Comparison of ENCODE assay signal across 9 cellular contexts in genomic region chr2:200471324-200471848, GRCh38. TPM values are rescaled to one million over a fixed set of nuclear protein-coding genes. Genes with fewer than 3 reads are reported as not detected.
DNase-seq lines count a peak whose midpoint lies in the region; ATAC-seq, FAIRE-seq and TF ChIP-seq lines count a peak whose summit lies in the region.
"Had no signal": no experiment of that assay in that cellular context is flagged by ENCODE, and none has a peak within 500 bp of the region (broad histone marks: within the 10 kb centered on the region; RNA-seq: fewer than 3 reads in every experiment).

No MANE protein-coding gene starts in this region.

- H3K36me3 Mint-ChIP-seq in type B pancreatic cell, result peaks cover 50% of the 10 kb centered on the region

- TF ChIP-seq CTCF in GM20000 (IDR thresholded peaks at IDR 0.05; ENCODE audit: extremely low read depth, missing control alignments) (peak; percentile 51), brain microvascular endothelial cell (IDR thresholded peaks at IDR 0.05; ENCODE audit: low read depth, low read length, missing control alignments) (peak; percentile 61), HepG2 (CRISPR knock-in tag; IDR thresholded peaks at IDR 0.05) (peak; percentile 68), type B pancreatic cell (conservative IDR thresholded peaks at IDR 0.05) (peak; percentile 69)

- no peaks in the 10 kb centered on the region for H3K4me1 ChIP-seq in HepG2 (ENCODE audit: insufficient read depth, low read length)

- in situ Hi-C loops in brain microvascular endothelial cell (cut with HindIII; ENCODE audit: low pct_ligation_motif_present, low sequenced_read_pairs) (no loop called here), HepG2 (cut with HindIII; ENCODE audit: extremely low pct_ligation_motif_present, low pct_unique_long_range_greater_than_20kb) (no loop called here)

- intact Hi-C loops in HepG2 (cut with micrococcal nuclease; ENCODE audit: unreplicated experiment), result no loop called here

- H3K27ac ChIP-seq in brain microvascular endothelial cell, result no peak overlapping the region
- no peak overlapping the region for H3K27ac ChIP-seq in HepG2 (ENCODE audit: extremely low read length, insufficient read depth, low read length)
- H3K27ac ChIP-seq: BLaER1 had no signal

- TF ChIP-seq EP300 in HepG2 (IDR thresholded peaks at IDR 0.05; ENCODE audit: low read depth in 2 of 2, low read length in 2 of 2) (no peak), HepG2 (CRISPR knock-in tag; IDR thresholded peaks at IDR 0.05; ENCODE audit: borderline replicate concordance) (no peak)

- no peak for TF ChIP-seq POLR2A in HepG2 (IDR thresholded peaks at IDR 0.05; ENCODE audit: insufficient read depth in 1 of 2, low read depth in 2 of 2, low read length in 2 of 2)

- H2AFZ ChIP-seq in HepG2 (ENCODE audit: low read length), result no peak overlapping the region

- no peaks in the 10 kb centered on the region for H3K9me3 Mint-ChIP-seq in type B pancreatic cell

- no TSS peak for BruUV-seq in HepG2 (replicated peaks; lab: Mats Ljungman, UMichigan)

- POLR2A ChIA-PET in HepG2 (lab: Yijun Ruan, JAX), result no interaction called here

- 0 out of 2 replicates have a peak, but pooled peaks cover 3% of the 10 kb centered on the region for H4K20me1 ChIP-seq in HepG2 (ENCODE audit: insufficient read depth, low read length)
- H4K20me1 ChIP-seq: BLaER1 had no signal

- H3K4me1 Mint-ChIP-seq in type B pancreatic cell (ENCODE audit: unreplicated experiment), result peaks cover 35% of the 10 kb centered on the region

- no peak overlapping the region for H3K9ac ChIP-seq in HepG2 (ENCODE audit: insufficient read depth, low read depth, low read length)
- H3K9ac ChIP-seq: BLaER1 had no signal

- no peak overlapping the region for H3K4me3 Mint-ChIP-seq in type B pancreatic cell

- no peaks in the 10 kb centered on the region for H3K27me3 Mint-ChIP-seq in type B pancreatic cell

- peaks cover 64% of the 10 kb centered on the region for H3K36me3 ChIP-seq in brain microvascular endothelial cell (replicated peaks)
- peaks cover 62 to 95% of the 10 kb centered on the region in 2 experiments for H3K36me3 ChIP-seq in HepG2 (replicated peaks in 1 of 2; ENCODE audit: control insufficient read depth in 1 of 2, insufficient read depth in 2 of 2, low read length in 2 of 2)

- no peaks in the 10 kb centered on the region for H3K79me2 ChIP-seq in HepG2 (ENCODE audit: insufficient read depth, low read length)

- CTCF ChIA-PET in HepG2 (lab: Yijun Ruan, JAX; ENCODE audit: low intra/inter-chr PET ratio, low total read pairs), result interaction anchor here (1.0 kb wide), 1 partner anchor 416 kb away, joined by 3 read pairs; no protein-coding TSS in a partner anchor

- no peaks in the 10 kb centered on the region for H3K9me3 ChIP-seq in HepG2 (ENCODE audit: low read length)
- H3K9me3 ChIP-seq: BLaER1 had no signal

- peak; percentile 13 for DNase-seq in DMS79 treated with DMSO at 0.1 percent for 48 hours (lab: John Stamatoyannopoulos, UW)
- DNase-seq in DMS79 (lab: John Stamatoyannopoulos, UW), result no peak
- DNase-seq in GM20000 (ENCODE audit: low spot score), result peak; percentile 71
- DNase-seq in RKO (ENCODE audit: low spot score), result peak; percentile 44
- DNase-seq in brain microvascular endothelial cell, result no peak
- peak; percentile 32 for DNase-seq in HepG2 (ENCODE audit: low spot score)
- DNase-seq in type B pancreatic cell (ENCODE audit: extremely low spot score, unreplicated experiment), result no peak

- FAIRE-seq in HepG2 (lab: Jason Lieb, UNC), result peak; percentile 44

- no peak overlapping the region for H3K4me2 ChIP-seq in HepG2 (ENCODE audit: low read depth, low read length)
- H3K4me2 ChIP-seq: BLaER1 had no signal

- H3K27ac Mint-ChIP-seq in type B pancreatic cell, result peak overlapping the region; percentile 17

- H3K27me3 ChIP-seq in brain microvascular endothelial cell (replicated peaks) (no peaks in the 10 kb centered on the region), HepG2 (ENCODE audit: control insufficient read depth in 1 of 2, insufficient read depth in 2 of 2, low read length in 2 of 2) (no peaks in the 10 kb centered on the region)
- H3K27me3 ChIP-seq: BLaER1 had no signal

- TF ChIP-seq RAD21 in HepG2 (CRISPR knock-in tag; IDR thresholded peaks at IDR 0.05), result peak; percentile 47; the same call in 1 of the 2 replicates

- 91% methylated on average over 8 of the region's 8 CpGs for WGBS in HepG2 (ENCODE audit: low lambda C conversion rate)

- no peak overlapping the region for H3K4me3 ChIP-seq in brain microvascular endothelial cell (ENCODE audit: low read depth, low read length)
- no peak overlapping the region for H3K4me3 ChIP-seq in HepG2 (replicated peaks in 1 of 3; ENCODE audit: insufficient read depth in 1 of 3, low read depth in 2 of 3, low read length in 3 of 3)
- H3K4me3 ChIP-seq: BLaER1 had no signal

- ATAC-seq in HG03439 (IDR thresholded peaks at IDR 0.05; ENCODE audit: unreplicated experiment) (peak; percentile 78), HepG2 (peak; percentile 42)

TF ChIP-seq in HepG2, 621 proteins besides CTCF, POLR2A, EP300 and RAD21 (continues in another document):
- TF ChIP-seq KLF12 (CRISPR knock-in tag; IDR thresholded peaks at IDR 0.05; ENCODE audit: borderline replicate concordance) (no peak), JUNB (CRISPR knock-in tag; IDR thresholded peaks at IDR 0.05; ENCODE audit: borderline replicate concordance) (no peak), HDAC2 (CRISPR knock-in tag; IDR thresholded peaks at IDR 0.05) (no peak), MBD4 (IDR thresholded peaks at IDR 0.05; ENCODE audit: borderline replicate concordance, low read length) (no peak), SMC3 (IDR thresholded peaks at IDR 0.05; ENCODE audit: low read length) (peak; percentile 53; the same call in 1 of the 2 replicates), ZNF121 (CRISPR knock-in tag; IDR thresholded peaks at IDR 0.05) (no peak), TEAD3 (CRISPR knock-in tag; optimal IDR thresholded peaks at IDR 0.05; ENCODE audit: borderline replicate concordance) (peak; percentile 85), RXRA (CRISPR knock-in tag; IDR thresholded peaks at IDR 0.05) (peak; percentile 55; the same call in 1 of the 2 replicates), STAG1 (CRISPR knock-in tag; IDR thresholded peaks at IDR 0.05) (peak; percentile 69), SKI (IDR thresholded peaks at IDR 0.05; ENCODE audit: partially characterized antibody) (no peak), CHD4 (IDR thresholded peaks at IDR 0.05; ENCODE audit: borderline replicate concordance, low read length) (no peak), KAT7 (CRISPR knock-in tag; IDR thresholded peaks at IDR 0.05; ENCODE audit: borderline replicate concordance) (no peak)

RNA-seq across cellular contexts. Expression of gene KCTD18, which starts 38.5 kb away (rescaled TPM):
- total RNA-seq in HepG2 (2016; rRNA removed; fragmentation: Illumina TruSeq; extraction: Trizol), result 7.0 and 7.1 TPM in 2 replicates
- 1.9 and 2.4 TPM in 2 replicates for total RNA-seq in HepG2 (2016; cell fraction: cytosol; rRNA removed; fragmentation: Illumina TruSeq; extraction: Trizol; ENCODE audit: low read depth)
- total RNA-seq in HepG2 (2016; cell fraction: insoluble cytoplasmic fraction; rRNA removed; fragmentation: Illumina TruSeq; extraction: Trizol), result 6.3 and 7.3 TPM in 2 replicates
- total RNA-seq in HepG2 (2016; cell fraction: membrane; rRNA removed; fragmentation: Illumina TruSeq; extraction: Trizol), result 7.3 and 8.3 TPM in 2 replicates
- 3.6 and 4.2 TPM in 2 replicates for total RNA-seq in HepG2 (2016; cell fraction: nucleus; rRNA removed; fragmentation: Illumina TruSeq; extraction: Trizol)
- polyA plus RNA-seq in HepG2 (2011; rRNA removed), result 2.2 and 2.5 TPM in 2 replicates
- polyA plus RNA-seq in HepG2 (2011; cell fraction: cytosol; rRNA removed), result 1.6 and 2.3 TPM in 2 replicates
- 3.2 and 4.3 TPM in 2 replicates for polyA plus RNA-seq in HepG2 (2011; cell fraction: nucleus; rRNA removed)
- polyA plus RNA-seq in HepG2 (2012), result 2.8 and 4.9 TPM in 2 replicates
- 2.4 and 3.1 TPM in 2 replicates for polyA plus RNA-seq in HepG2 (2016; cell fraction: cytosol; fragmentation: Illumina TruSeq; extraction: Trizol; ENCODE audit: low read depth)
- polyA plus RNA-seq in HepG2 (2016; cell fraction: insoluble cytoplasmic fraction; fragmentation: Illumina TruSeq; extraction: Trizol; ENCODE audit: low read depth), result 5.9 and 8.3 TPM in 2 replicates
- 5.6 TPM in 2 replicates for polyA plus RNA-seq in HepG2 (2016; cell fraction: membrane; fragmentation: Illumina TruSeq; extraction: Trizol; ENCODE audit: low read depth)
- 5.0 and 6.2 TPM in 2 replicates for polyA plus RNA-seq in HepG2 (2016; cell fraction: nucleus; fragmentation: Illumina TruSeq; extraction: Trizol; ENCODE audit: insufficient read depth, low read depth)
- 0.42 and 0.86 TPM in 2 replicates for polyA minus RNA-seq in HepG2 (2011; rRNA and poly(A)+ RNA removed; ENCODE audit: low replicate concordance)
- 2.0 and 2.1 TPM in 2 replicates for polyA minus RNA-seq in HepG2 (2011; cell fraction: cytosol; rRNA and poly(A)+ RNA removed)
- polyA minus RNA-seq in HepG2 (2011; cell fraction: nucleus; rRNA and poly(A)+ RNA removed), result 4.0 and 4.1 TPM in 2 replicates
- total RNA-seq in type B pancreatic cell (ENCODE audit: low replicate concordance), result 10.2 and 10.9 TPM in 2 replicates

RNA-seq across cellular contexts. Expression of gene SGO2, which starts 54.6 kb away (rescaled TPM):
- total RNA-seq in HepG2 (2016; rRNA removed; fragmentation: Illumina TruSeq; extraction: Trizol), result 16.2 and 32.2 TPM in 2 replicates
- total RNA-seq in HepG2 (2016; cell fraction: cytosol; rRNA removed; fragmentation: Illumina TruSeq; extraction: Trizol; ENCODE audit: low read depth), result 1.1 and 1.4 TPM in 2 replicates
- total RNA-seq in HepG2 (2016; cell fraction: insoluble cytoplasmic fraction; rRNA removed; fragmentation: Illumina TruSeq; extraction: Trizol), result 16.1 and 31.3 TPM in 2 replicates
- 4.3 and 5.1 TPM in 2 replicates for total RNA-seq in HepG2 (2016; cell fraction: membrane; rRNA removed; fragmentation: Illumina TruSeq; extraction: Trizol)
- 26.7 and 28.5 TPM in 2 replicates for total RNA-seq in HepG2 (2016; cell fraction: nucleus; rRNA removed; fragmentation: Illumina TruSeq; extraction: Trizol)
- 1.9 and 5.1 TPM in 2 replicates for polyA plus RNA-seq in HepG2 (2011; rRNA removed)
- 1.2 and 1.3 TPM in 2 replicates for polyA plus RNA-seq in HepG2 (2011; cell fraction: cytosol; rRNA removed)
- 2.6 and 2.7 TPM in 2 replicates for polyA plus RNA-seq in HepG2 (2011; cell fraction: nucleus; rRNA removed)
- 3.4 and 6.3 TPM in 2 replicates for polyA plus RNA-seq in HepG2 (2012)
- 0.41 and 0.43 TPM in 2 replicates for polyA plus RNA-seq in HepG2 (2016; cell fraction: cytosol; fragmentation: Illumina TruSeq; extraction: Trizol; ENCODE audit: low read depth)
- 25.2 and 26.5 TPM in 2 replicates for polyA plus RNA-seq in HepG2 (2016; cell fraction: insoluble cytoplasmic fraction; fragmentation: Illumina TruSeq; extraction: Trizol; ENCODE audit: low read depth)
- polyA plus RNA-seq in HepG2 (2016; cell fraction: membrane; fragmentation: Illumina TruSeq; extraction: Trizol; ENCODE audit: low read depth), result 1.2 TPM in 2 replicates
- 17.4 and 17.5 TPM in 2 replicates for polyA plus RNA-seq in HepG2 (2016; cell fraction: nucleus; fragmentation: Illumina TruSeq; extraction: Trizol; ENCODE audit: insufficient read depth, low read depth)
- polyA minus RNA-seq in HepG2 (2011; rRNA and poly(A)+ RNA removed; ENCODE audit: low replicate concordance), result 0.84 and 3.3 TPM in 2 replicates
- 4.9 and 5.4 TPM in 2 replicates for polyA minus RNA-seq in HepG2 (2011; cell fraction: cytosol; rRNA and poly(A)+ RNA removed)
- polyA minus RNA-seq in HepG2 (2011; cell fraction: nucleus; rRNA and poly(A)+ RNA removed), result 26.2 and 43.8 TPM in 2 replicates
- 5.5 and 19.9 TPM in 2 replicates for total RNA-seq in type B pancreatic cell (ENCODE audit: low replicate concordance)

Comparison
In these comparisons a context has a peak if more than half of its experiments do, and no peak if none do; other contexts are left out.
1. DNase-seq: peak in DMS79 treated with DMSO at 0.1 percent for 48 hours (single experiment), GM20000 (single experiment), RKO (single experiment) and HepG2 (single experiment); none in DMS79 (single experiment), brain microvascular endothelial cell (single experiment) and type B pancreatic cell (single experiment).
2. Peak in every context shown above with its lines, with median percentiles within 50 percentile points of each other: CTCF ChIP-seq.